In genomic region chr3:172079326-172079976, GRCh38 we compare ENCODE assay signal across 1 cellular context.
TF ChIP-seq lines count a peak whose summit lies in the region.

No MANE protein-coding gene starts in this region.

TF ChIP-seq in HepG2, 621 proteins besides CTCF, POLR2A, EP300 and RAD21 (continued from another document):
- TF ChIP-seq, protein P1, sequence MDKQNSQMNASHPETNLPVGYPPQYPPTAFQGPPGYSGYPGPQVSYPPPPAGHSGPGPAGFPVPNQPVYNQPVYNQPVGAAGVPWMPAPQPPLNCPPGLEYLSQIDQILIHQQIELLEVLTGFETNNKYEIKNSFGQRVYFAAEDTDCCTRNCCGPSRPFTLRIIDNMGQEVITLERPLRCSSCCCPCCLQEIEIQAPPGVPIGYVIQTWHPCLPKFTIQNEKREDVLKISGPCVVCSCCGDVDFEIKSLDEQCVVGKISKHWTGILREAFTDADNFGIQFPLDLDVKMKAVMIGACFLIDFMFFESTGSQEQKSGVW (CRISPR knock-in tag; IDR thresholded peaks at IDR 0.05; ENCODE audit: borderline replicate concordance) = no peak
- TF ChIP-seq MAFK (conservative IDR thresholded peaks at IDR 0.05 in 1 of 2, IDR thresholded peaks at IDR 0.05 in 1 of 2; ENCODE audit: low read length in 2 of 2) (peak in 1 of 2 experiments; percentile 1; a peak in 1 of 4 replicates), POLR2AphosphoS5 (IDR thresholded peaks at IDR 0.05; ENCODE audit: low read depth, low read length) (0 out of 2 replicates have a peak, but pooled peaks have one; percentile 3), MAX (IDR thresholded peaks at IDR 0.05) (no peak), ZNF33A (CRISPR knock-in tag; IDR thresholded peaks at IDR 0.05; ENCODE audit: borderline replicate concordance) (no peak), NR2C2 (CRISPR knock-in tag; IDR thresholded peaks at IDR 0.05; ENCODE audit: borderline replicate concordance) (no peak), ATF2 (CRISPR knock-in tag; IDR thresholded peaks at IDR 0.05) (no peak), POLR2G (IDR thresholded peaks at IDR 0.05; ENCODE audit: low read depth, low read length) (0 out of 2 replicates have a peak, but pooled peaks have one; percentile 7)
